8 cellular contexts compared by ENCODE assay signal in genomic region chr1:66332524-66332853, GRCh38.
DNase-seq lines count a peak whose midpoint lies in the region; ATAC-seq lines count a peak whose summit lies in the region.

No MANE protein-coding gene starts in this region.

- DNase-seq in activated T-helper 2 cell treated with anti-CD3 and anti-CD28 coated beads, Interferon-gamma antibody, Interleukin-2, Interleukin-4, amounts not matched to agents 10 μg/mL and 5 μg/mL and 100 μg/mL, durations not matched to agents 14 hours and 24 hours and 36 hours (ENCODE audit: low spot score), result no peak
- DNase-seq in stimulated activated effector memory CD8-positive, alpha-beta T cell treated with anti-CD3 and anti-CD28 coated beads, Interleukin-12 subunit alpha, Interleukin-12 subunit beta, amount 100 ng/mL, for 72 hours (ENCODE audit: low spot score in 2 of 2), result no peak
- no peak for DNase-seq in DMS79 (lab: John Stamatoyannopoulos, UW)
- no peak for DNase-seq in NCI-H1048 (lab: John Stamatoyannopoulos, UW)
- DNase-seq in AG08396 (ENCODE audit: low spot score), result no peak
- no peak for DNase-seq in NCI-H1105 treated with DMSO at 0.1 percent for 48 hours (lab: John Stamatoyannopoulos, UW)

- peaks cover 38% of the 10 kb centered on the region for H3K36me3 Mint-ChIP-seq in activated T-helper 2 cell treated with anti-CD3 and anti-CD28 coated beads, Interferon-gamma antibody, Interleukin-2, Interleukin-4, amounts not matched to agents 10 μg/mL and 5 μg/mL and 100 μg/mL, durations not matched to agents 14 hours and 24 hours and 36 hours (ENCODE audit: low read depth)
- H3K36me3 Mint-ChIP-seq in stimulated activated effector memory CD8-positive, alpha-beta T cell treated with anti-CD3 and anti-CD28 coated beads, Interleukin-12 subunit alpha, Interleukin-12 subunit beta, amount 100 ng/mL, for 72 hours, result peaks cover 65% of the 10 kb centered on the region

- peak; percentile 2 for ATAC-seq in GM21723 (IDR thresholded peaks at IDR 0.05; ENCODE audit: unreplicated experiment)
- no peak for ATAC-seq in stimulated activated effector memory CD8-positive, alpha-beta T cell treated with anti-CD3 and anti-CD28 coated beads, Interleukin-12 subunit alpha, Interleukin-12 subunit beta, amount 100 ng/mL, for 72 hours

- H3K27me3 Mint-ChIP-seq in activated T-helper 2 cell treated with anti-CD3 and anti-CD28 coated beads, Interferon-gamma antibody, Interleukin-2, Interleukin-4, amounts not matched to agents 10 μg/mL and 5 μg/mL and 100 μg/mL, durations not matched to agents 14 hours and 24 hours and 36 hours (ENCODE audit: low read depth), result no peaks in the 10 kb centered on the region

- peak overlapping the region; percentile 90 for H3K27ac Mint-ChIP-seq in activated T-helper 2 cell treated with anti-CD3 and anti-CD28 coated beads, Interferon-gamma antibody, Interleukin-2, Interleukin-4, amounts not matched to agents 10 μg/mL and 5 μg/mL and 100 μg/mL, durations not matched to agents 14 hours and 24 hours and 36 hours
- peak overlapping the region; percentile 95 for H3K27ac Mint-ChIP-seq in stimulated activated effector memory CD8-positive, alpha-beta T cell treated with anti-CD3 and anti-CD28 coated beads, Interleukin-12 subunit alpha, Interleukin-12 subunit beta, amount 100 ng/mL, for 72 hours

- H3K4me3 ChIP-seq in iPS-11a (ENCODE audit: low read depth, low read length), result peak overlapping the region; percentile 60

- H3K4me3 Mint-ChIP-seq in activated T-helper 2 cell treated with anti-CD3 and anti-CD28 coated beads, Interferon-gamma antibody, Interleukin-2, Interleukin-4, amounts not matched to agents 10 μg/mL and 5 μg/mL and 100 μg/mL, durations not matched to agents 14 hours and 24 hours and 36 hours (ENCODE audit: low read depth), result peak overlapping the region; percentile 97
- peak overlapping the region; percentile 96 for H3K4me3 Mint-ChIP-seq in stimulated activated effector memory CD8-positive, alpha-beta T cell treated with anti-CD3 and anti-CD28 coated beads, Interleukin-12 subunit alpha, Interleukin-12 subunit beta, amount 100 ng/mL, for 72 hours

- H3K4me1 Mint-ChIP-seq in activated T-helper 2 cell treated with anti-CD3 and anti-CD28 coated beads, Interferon-gamma antibody, Interleukin-2, Interleukin-4, amounts not matched to agents 10 μg/mL and 5 μg/mL and 100 μg/mL, durations not matched to agents 14 hours and 24 hours and 36 hours (ENCODE audit: low read depth), result peaks cover 66% of the 10 kb centered on the region
- H3K4me1 Mint-ChIP-seq in stimulated activated effector memory CD8-positive, alpha-beta T cell treated with anti-CD3 and anti-CD28 coated beads, Interleukin-12 subunit alpha, Interleukin-12 subunit beta, amount 100 ng/mL, for 72 hours, result peaks cover 44% of the 10 kb centered on the region

- no peaks in the 10 kb centered on the region for H3K9me3 Mint-ChIP-seq in activated T-helper 2 cell treated with anti-CD3 and anti-CD28 coated beads, Interferon-gamma antibody, Interleukin-2, Interleukin-4, amounts not matched to agents 10 μg/mL and 5 μg/mL and 100 μg/mL, durations not matched to agents 14 hours and 24 hours and 36 hours
- no peaks in the 10 kb centered on the region for H3K9me3 Mint-ChIP-seq in stimulated activated effector memory CD8-positive, alpha-beta T cell treated with anti-CD3 and anti-CD28 coated beads, Interleukin-12 subunit alpha, Interleukin-12 subunit beta, amount 100 ng/mL, for 72 hours

- intact Hi-C loops in activated T-helper 2 cell treated with anti-CD3 and anti-CD28 coated beads, Interferon-gamma antibody, Interleukin-2, Interleukin-4, amounts not matched to agents 10 μg/mL and 5 μg/mL and 100 μg/mL, durations not matched to agents 14 hours and 24 hours and 36 hours (cut with micrococcal nuclease), result loop anchor here (1.0 to 10.0 kb wide), 5 partner anchors 18 to 112 kb away; no protein-coding TSS in a partner anchor
